7 cellular contexts compared by ENCODE assay signal in genomic region chr9:14410-14809, GRCh38. TPM values are rescaled to one million over a fixed set of nuclear protein-coding genes. Genes with fewer than 3 reads are reported as not detected.
DNase-seq lines count a peak whose midpoint lies in the region; ATAC-seq and TF ChIP-seq lines count a peak whose summit lies in the region.
"Not testable (repeated sequence)": the region's sequence is repeated elsewhere in the genome, so short reads cannot be mapped to it uniquely, and the experiment has no call there.

No MANE protein-coding gene starts in this region.

- WGBS in lung, 2 donors, result 58 to 78% methylated on average over 6 to 9 of the region's 9 CpGs
- 69 to 77% (median 73%) methylated on average over 6 to 9 of the region's 9 CpGs for WGBS in ovary, 3 donors
- WGBS in testis, 2 donors, result 61 to 76% methylated on average over 7 of the region's 9 CpGs

- ATAC-seq in Right ventricle myocardium inferior; left ventricle myocardium superior; lung (ENCODE audit: insufficient read depth, low FRiP score): not testable (repeated sequence)

- not testable (repeated sequence) for TF ChIP-seq CTCF in WERI-Rb-1 (IDR thresholded peaks at IDR 0.05; ENCODE audit: low read depth, low read length); brain (conservative IDR thresholded peaks at IDR 0.05); lung (IDR thresholded peaks at IDR 0.05; ENCODE audit: control extremely low read depth, extremely low read depth); ovary (IDR thresholded peaks at IDR 0.05); testis (IDR thresholded peaks at IDR 0.05)

- not testable (repeated sequence) for TF ChIP-seq POLR2A in ovary (IDR thresholded peaks at IDR 0.05); testis (IDR thresholded peaks at IDR 0.05)

- H3K9me3 ChIP-seq in WERI-Rb-1 (ENCODE audit: severe bottlenecking); lung (ENCODE audit: control insufficient read depth in 2 of 2, insufficient read depth in 1 of 2, low read length in 1 of 2); ovary; testis: not testable (repeated sequence)

- not testable (repeated sequence) for TF ChIP-seq EP300 in ovary (IDR thresholded peaks at IDR 0.05)

- H3K9me3 Mint-ChIP-seq in brain, result not testable (repeated sequence)

- H3K27ac ChIP-seq in WERI-Rb-1; lung (ENCODE audit: low read depth in 1 of 2, low read length in 1 of 2); ovary; testis: not testable (repeated sequence)

- not testable (repeated sequence) for H3K4me1 Mint-ChIP-seq in brain

- not testable (repeated sequence) for H3K4me3 ChIP-seq in WERI-Rb-1 (ENCODE audit: low read depth, low read length); lung; ovary; testis

- intact Hi-C loops in Right ventricle myocardium inferior (cut with DNase I); left ventricle myocardium superior (cut with micrococcal nuclease); ovary (cut with DNase I); testis (cut with DNase I; ENCODE audit: low total_unique reads): not testable (repeated sequence)

- not testable (repeated sequence) for H3K36me3 Mint-ChIP-seq in brain

- H3K36me3 ChIP-seq in WERI-Rb-1; lung (ENCODE audit: control insufficient read depth in 2 of 2, insufficient read depth in 2 of 2, low read length in 2 of 2); ovary; testis (ENCODE audit: low read depth, missing control alignments): not testable (repeated sequence)

- not testable (repeated sequence) for H3K27me3 Mint-ChIP-seq in brain

- not testable (repeated sequence) for H3K27me3 ChIP-seq in WERI-Rb-1 (ENCODE audit: insufficient read depth, low read depth, severe bottlenecking); lung (ENCODE audit: control insufficient read depth, insufficient read depth); ovary; testis

- DNase-seq in WERI-Rb-1 (peak; percentile 38), Right ventricle myocardium inferior (ENCODE audit: missing footprints) (peak; percentile 68), left ventricle myocardium superior (peak; percentile 56), lung (ENCODE audit: low spot score) (peak; percentile 67), ovary (peak; percentile 17 to 66 (median 29)), testis (peak; percentile 42)

- not testable (repeated sequence) for H3K4me3 Mint-ChIP-seq in brain

- not testable (repeated sequence) for H3K4me1 ChIP-seq in lung (ENCODE audit: control insufficient read depth in 2 of 2, insufficient read depth in 2 of 2, low read length in 2 of 2); ovary (ENCODE audit: insufficient read depth); testis

- peak overlapping the region in 4 of 5 experiments; percentile 28 to 78 (median 49) for H3K27ac Mint-ChIP-seq in brain

RNA-seq across cellular contexts. Expression of gene WASHC1, which starts 14.8 kb away (rescaled TPM):
- 15.7 TPM for polyA plus RNA-seq in brain (ENCODE audit: insufficient read depth, low read depth, low replicate concordance)
- 13.4 TPM for total RNA-seq in Right ventricle myocardium inferior
- 14.0 TPM for total RNA-seq in left ventricle myocardium superior
- total RNA-seq in lung, result 10 to 100 TPM; 18.5 to 24.7 TPM
- polyA plus RNA-seq in lung, result 10 to 100 TPM; 13.7 to 24.7 TPM
- 10 to 100 TPM in 5 of 7 donors, 1 to 10 TPM in 2; 5.9 to 25.2 (median 18.5) TPM for total RNA-seq in ovary
- polyA plus RNA-seq in ovary, result 10 to 100 TPM in 1 of 2 donors, 1 to 10 TPM in 1; 5.5 to 19.4 TPM
- 10 to 100 TPM in 1 of 2 donors, 1 to 10 TPM in 1; 8.1 to 19.1 TPM for total RNA-seq in testis
- 37.2 TPM for polyA plus RNA-seq in testis (ENCODE audit: insufficient read depth, low read depth, low replicate concordance)
